In genomic region chr1:178093150-178093957, GRCh38 we compare ENCODE assay signal across 8 cellular contexts. TPM values are rescaled to one million over a fixed set of nuclear protein-coding genes. Genes with fewer than 3 reads are reported as not detected.
DNase-seq lines count a peak whose midpoint lies in the region; ATAC-seq and TF ChIP-seq lines count a peak whose summit lies in the region.

No MANE protein-coding gene starts in this region.

- intact Hi-C loops in activated T-helper 2 cell treated with anti-CD3 and anti-CD28 coated beads, Interferon-gamma antibody, Interleukin-2, Interleukin-4, amounts not matched to agents 10 μg/mL and 5 μg/mL and 100 μg/mL, durations not matched to agents 14 hours and 24 hours and 36 hours (cut with micrococcal nuclease): no loop called here
- intact Hi-C loops in natural killer cell (cut with micrococcal nuclease): no loop called here

- peaks cover 13% of the 10 kb centered on the region for H3K9me3 Mint-ChIP-seq in activated T-helper 2 cell treated with anti-CD3 and anti-CD28 coated beads, Interferon-gamma antibody, Interleukin-2, Interleukin-4, amounts not matched to agents 10 μg/mL and 5 μg/mL and 100 μg/mL, durations not matched to agents 14 hours and 24 hours and 36 hours
- H3K9me3 Mint-ChIP-seq in natural killer cell: peaks cover 3 to 6% of the 10 kb centered on the region in 2 donors

- no peak for TF ChIP-seq CTCF in natural killer cell (IDR thresholded peaks at IDR 0.05)

- no peaks in the 10 kb centered on the region for H3K36me3 Mint-ChIP-seq in activated T-helper 2 cell treated with anti-CD3 and anti-CD28 coated beads, Interferon-gamma antibody, Interleukin-2, Interleukin-4, amounts not matched to agents 10 μg/mL and 5 μg/mL and 100 μg/mL, durations not matched to agents 14 hours and 24 hours and 36 hours (ENCODE audit: low read depth)
- peaks cover 7% of the 10 kb centered on the region for H3K36me3 Mint-ChIP-seq in natural killer cell

- peaks cover 7% of the 10 kb centered on the region for H3K4me1 Mint-ChIP-seq in activated T-helper 2 cell treated with anti-CD3 and anti-CD28 coated beads, Interferon-gamma antibody, Interleukin-2, Interleukin-4, amounts not matched to agents 10 μg/mL and 5 μg/mL and 100 μg/mL, durations not matched to agents 14 hours and 24 hours and 36 hours (ENCODE audit: low read depth)
- peaks cover 5 to 7% of the 10 kb centered on the region in 2 donors for H3K4me1 Mint-ChIP-seq in natural killer cell

- H3K27ac Mint-ChIP-seq in activated T-helper 2 cell treated with anti-CD3 and anti-CD28 coated beads, Interferon-gamma antibody, Interleukin-2, Interleukin-4, amounts not matched to agents 10 μg/mL and 5 μg/mL and 100 μg/mL, durations not matched to agents 14 hours and 24 hours and 36 hours: no peak overlapping the region
- H3K27ac Mint-ChIP-seq in natural killer cell: no peak overlapping the region

- peak; percentile 99 for DNase-seq in COLO829 (ENCODE audit: low spot score)
- peak; percentile 99 for DNase-seq in NCI-H82 (lab: John Stamatoyannopoulos, UW)
- DNase-seq in activated T-helper 2 cell treated with anti-CD3 and anti-CD28 coated beads, Interferon-gamma antibody, Interleukin-2, Interleukin-4, amounts not matched to agents 10 μg/mL and 5 μg/mL and 100 μg/mL, durations not matched to agents 14 hours and 24 hours and 36 hours (ENCODE audit: low spot score): peak; percentile 32
- DNase-seq in foreskin melanocyte: peak; percentile 95
- DNase-seq in natural killer cell: no peak
- peak; percentile 96 for DNase-seq in superior temporal gyrus (ENCODE audit: extremely low spot score)

- H3K27me3 Mint-ChIP-seq in activated T-helper 2 cell treated with anti-CD3 and anti-CD28 coated beads, Interferon-gamma antibody, Interleukin-2, Interleukin-4, amounts not matched to agents 10 μg/mL and 5 μg/mL and 100 μg/mL, durations not matched to agents 14 hours and 24 hours and 36 hours (ENCODE audit: low read depth): peaks cover 39% of the 10 kb centered on the region
- H3K27me3 Mint-ChIP-seq in natural killer cell (ENCODE audit: low read depth in 2 of 2): peaks cover 31 to 59% of the 10 kb centered on the region in 2 donors

- ATAC-seq in GM19467 (IDR thresholded peaks at IDR 0.05; ENCODE audit: unreplicated experiment): peak; percentile 73
- peak; percentile 63 for ATAC-seq in HG03558 (IDR thresholded peaks at IDR 0.05; ENCODE audit: extremely low read depth, unreplicated experiment)
- peak in 2 of 3 donors; percentile 37 to 53 for ATAC-seq in natural killer cell

- H3K4me3 Mint-ChIP-seq in activated T-helper 2 cell treated with anti-CD3 and anti-CD28 coated beads, Interferon-gamma antibody, Interleukin-2, Interleukin-4, amounts not matched to agents 10 μg/mL and 5 μg/mL and 100 μg/mL, durations not matched to agents 14 hours and 24 hours and 36 hours (ENCODE audit: low read depth): peak overlapping the region; percentile 80
- H3K4me3 Mint-ChIP-seq in natural killer cell: peak overlapping the region; percentile 72

RNA-seq across cellular contexts. Expression of gene RASAL2, which starts 0.6 kb away (rescaled TPM):
- 0.37 and 0.43 TPM in 2 replicates for total RNA-seq in activated T-helper 2 cell treated with anti-CD3 and anti-CD28 coated beads, Interferon-gamma antibody, Interleukin-2, Interleukin-4, amounts not matched to agents 10 μg/mL and 5 μg/mL and 100 μg/mL, durations not matched to agents 14 hours and 24 hours and 36 hours
- total RNA-seq in natural killer cell: under 1 TPM in 2 of 3 donors, not detected in 1; 0.16 to 0.23 TPM
